Comparison of ENCODE assay signal across 32 cellular contexts in genomic region chr6:56109149-56109548, GRCh38.
DNase-seq lines count a peak whose midpoint lies in the region; FAIRE-seq and TF ChIP-seq lines count a peak whose summit lies in the region.
"Had no signal": no experiment of that assay in that cellular context is flagged by ENCODE, and none has a peak within 500 bp of the region (broad histone marks: within the 10 kb centered on the region; RNA-seq: fewer than 3 reads in every experiment).

No MANE protein-coding gene starts in this region.

- no peaks in the 10 kb centered on the region for H3K9me2 ChIP-seq in GM23248 (ENCODE audit: insufficient read depth)

- no peak overlapping the region for H3K27ac ChIP-seq in HEK293 (ENCODE audit: extremely low read depth, low read depth, low read length)
- H3K27ac ChIP-seq in osteoblast (ENCODE audit: low read depth, low read length), result no peak overlapping the region
- H3K27ac ChIP-seq in GM23248, result no peak overlapping the region
- H3K27ac ChIP-seq: 22Rv1; A549; BLaER1; BLaER1 treated with 17β-estradiol and CSF1 and Interleukin-3, amounts not matched to agents 10 nM and 100 nM; C4-2B had no signal

- H3K4me2 ChIP-seq in osteoblast (ENCODE audit: insufficient read depth, low read length) (no peak overlapping the region), GM23248 (ENCODE audit: unreplicated experiment) (no peak overlapping the region)
- H3K4me2 ChIP-seq: A549; BLaER1; BLaER1 treated with 17β-estradiol and CSF1 and Interleukin-3, amounts not matched to agents 10 nM and 100 nM had no signal

- H3K4me1 ChIP-seq in HEK293 (ENCODE audit: control insufficient read depth, insufficient read depth, low read length), result no peaks in the 10 kb centered on the region
- H3K4me1 ChIP-seq in osteoblast (ENCODE audit: insufficient read depth, low read length), result no peaks in the 10 kb centered on the region
- no peaks in the 10 kb centered on the region for H3K4me1 ChIP-seq in GM23248 (ENCODE audit: insufficient read depth)
- H3K4me1 ChIP-seq: A549; BE2C; BLaER1; BLaER1 treated with 17β-estradiol and CSF1 and Interleukin-3, amounts not matched to agents 10 nM and 100 nM; Caco-2 had no signal

- TF ChIP-seq CTCF in HEK293 (tag by site-specific recombination; IDR thresholded peaks at IDR 0.05) (no peak), osteoblast (IDR thresholded peaks at IDR 0.05; ENCODE audit: extremely low read depth, low read depth, low read length) (no peak)

- in situ Hi-C loops in G401 (cut with HindIII; ENCODE audit: low sequenced_read_pairs) (no loop called here), GM23248 (cut with MboI) (no loop called here)

- no peak overlapping the region for H3K4me3 ChIP-seq in HEK293 (ENCODE audit: low read depth, low read length)
- no peak overlapping the region for H3K4me3 ChIP-seq in osteoblast (ENCODE audit: insufficient read depth, low read length)
- H3K4me3 ChIP-seq in GM23248, result no peak overlapping the region
- H3K4me3 ChIP-seq: A549; BLaER1; BLaER1 treated with 17β-estradiol and CSF1 and Interleukin-3, amounts not matched to agents 10 nM and 100 nM had no signal

- H3K36me3 ChIP-seq in HEK293 (ENCODE audit: control insufficient read depth in 2 of 2, insufficient read depth in 1 of 2, low read length in 2 of 2) (no peaks in the 10 kb centered on the region), osteoblast (ENCODE audit: insufficient read depth, low read length) (no peaks in the 10 kb centered on the region), GM23248 (ENCODE audit: low read depth) (no peaks in the 10 kb centered on the region)
- H3K36me3 ChIP-seq: BE2C; BLaER1; BLaER1 treated with 17β-estradiol and CSF1 and Interleukin-3, amounts not matched to agents 10 nM and 100 nM had no signal

- FAIRE-seq in A204.1 (lab: Jason Lieb, UNC), result peak; percentile 32
- FAIRE-seq: A549, D721Med had no signal

- CTCF ChIA-PET in HEK293 (lab: Yijun Ruan, JAX), result no interaction called here

- POLR2A ChIA-PET in HEK293 (lab: Yijun Ruan, JAX), result no interaction called here

- no peaks in the 10 kb centered on the region for H4K20me1 ChIP-seq in osteoblast (ENCODE audit: insufficient read depth, low read length)
- H4K20me1 ChIP-seq in GM23248 (ENCODE audit: insufficient read depth), result no peaks in the 10 kb centered on the region
- H4K20me1 ChIP-seq: BLaER1; BLaER1 treated with 17β-estradiol and CSF1 and Interleukin-3, amounts not matched to agents 10 nM and 100 nM had no signal

- H3F3A ChIP-seq in GM23248 (ENCODE audit: insufficient read depth), result no peaks in the 10 kb centered on the region

- H3K27me3 ChIP-seq in osteoblast (ENCODE audit: insufficient read depth, low read length) (no peaks in the 10 kb centered on the region), GM23248 (replicated peaks; ENCODE audit: insufficient read depth) (no peaks in the 10 kb centered on the region)
- H3K27me3 ChIP-seq: BE2C; BLaER1; BLaER1 treated with 17β-estradiol and CSF1 and Interleukin-3, amounts not matched to agents 10 nM and 100 nM had no signal

- no peak overlapping the region for H2AFZ ChIP-seq in osteoblast (ENCODE audit: low read length)
- no peak overlapping the region for H2AFZ ChIP-seq in GM23248

- H3K9me3 ChIP-seq in HEK293 (ENCODE audit: control insufficient read depth, insufficient read depth, low read depth, low read length), result no peaks in the 10 kb centered on the region
- H3K9me3 ChIP-seq in osteoblast (ENCODE audit: low read depth, low read length), result no peaks in the 10 kb centered on the region
- no peaks in the 10 kb centered on the region for H3K9me3 ChIP-seq in GM23248 (ENCODE audit: low read depth)
- H3K9me3 ChIP-seq: A549, BE2C, Caco-2 had no signal

- DNase-seq in osteoblast (ENCODE audit: insufficient read length, low spot score, missing footprints) (peak; percentile 69), G401 (ENCODE audit: low spot score) (no peak), mucosa of gallbladder (ENCODE audit: low spot score) (no peak), GM23248 (no peak)
- DNase-seq: 8988T; ACHN; AML-193; BE2C; C1 segment of cervical spinal cord; Caco-2; Calu3; CD4-positive, alpha-beta memory T cell; CD4-positive, alpha-beta T cell; CD4-positive, CD25-positive, alpha-beta regulatory T cell; CD8-positive, alpha-beta memory T cell; CD8-positive, alpha-beta T cell; COR-L47; DMS 273 treated with DMSO at 0.1 percent for 48 hours; DMS153; DMS53; DMS79; DMS79 treated with DMSO at 0.1 percent for 48 hours; DND-41; EL had no signal

- H3K79me2 ChIP-seq in osteoblast (ENCODE audit: insufficient read depth, low read length), result no peaks in the 10 kb centered on the region
- no peaks in the 10 kb centered on the region for H3K79me2 ChIP-seq in GM23248 (ENCODE audit: insufficient read depth)

- no peak overlapping the region for H3K9ac ChIP-seq in GM23248
- H3K9ac ChIP-seq: BLaER1; BLaER1 treated with 17β-estradiol and CSF1 and Interleukin-3, amounts not matched to agents 10 nM and 100 nM had no signal

TF ChIP-seq in HEK293, 187 proteins besides CTCF, POLR2A, EP300 and RAD21:
- peak; percentile 80 for TF ChIP-seq PRDM1 (tag by site-specific recombination; IDR thresholded peaks at IDR 0.05)
- no peak for TF ChIP-seq ZNF624 (tag by site-specific recombination; IDR thresholded peaks at IDR 0.05)
